Comparison of ENCODE assay signal across 14 cellular contexts in the genomic region with DNA sequence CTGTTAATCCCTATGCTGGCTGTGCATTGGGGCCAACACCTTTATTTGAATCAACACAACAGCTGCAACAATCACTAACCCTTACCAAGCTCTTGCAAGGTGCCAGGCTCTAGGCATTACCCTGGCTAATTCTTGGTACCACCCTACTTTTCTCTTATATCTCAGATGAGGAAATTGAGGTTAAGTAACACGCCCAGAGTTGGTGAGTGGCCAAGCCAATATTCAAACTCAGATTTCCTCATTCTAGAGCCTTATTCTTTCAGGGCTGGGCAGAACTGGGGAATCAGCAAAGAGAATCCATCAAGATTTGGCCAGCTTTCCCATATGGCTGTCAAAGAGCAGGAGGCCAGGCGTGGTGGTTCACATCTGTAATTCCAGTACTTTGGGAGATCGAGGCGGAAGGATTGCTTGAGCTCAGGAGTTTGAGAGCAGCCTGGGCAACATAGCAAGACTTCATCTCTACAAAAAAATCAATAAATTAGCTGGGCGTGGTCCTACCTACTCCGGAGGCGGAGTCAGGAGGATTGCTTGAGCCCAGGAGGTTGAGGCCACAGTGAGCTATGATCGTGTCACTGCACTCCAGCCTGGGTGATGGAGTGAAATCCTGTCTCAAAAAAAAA. TPM values are rescaled to one million over a fixed set of nuclear protein-coding genes. Genes with fewer than 3 reads are reported as not detected.
DNase-seq lines count a peak whose midpoint lies in the region; ATAC-seq and TF ChIP-seq lines count a peak whose summit lies in the region.
"Had no signal": no experiment of that assay in that cellular context is flagged by ENCODE, and none has a peak within 500 bp of the region (broad histone marks: within the 10 kb centered on the region; RNA-seq: fewer than 3 reads in every experiment).

No MANE protein-coding gene starts in this region.

- no peaks in the 10 kb centered on the region for H3K36me3 Mint-ChIP-seq in stimulated activated naive CD8-positive, alpha-beta T cell treated with anti-CD3 and anti-CD28 coated beads, Interleukin-15, Interleukin-2, amounts not matched to agents 100 ng/mL and 50 ng/mL, for 24 hours (ENCODE audit: low read depth)
- H3K36me3 Mint-ChIP-seq in mesothelial cell of epicardium (no peaks in the 10 kb centered on the region), chondrocyte (ENCODE audit: low read depth) (peaks cover 2% of the 10 kb centered on the region)

- H3K27me3 Mint-ChIP-seq in stimulated activated naive CD8-positive, alpha-beta T cell treated with anti-CD3 and anti-CD28 coated beads, Interleukin-15, Interleukin-2, amounts not matched to agents 100 ng/mL and 50 ng/mL, for 24 hours = no peaks in the 10 kb centered on the region
- H3K27me3 Mint-ChIP-seq in mesothelial cell of epicardium (ENCODE audit: low read depth) = no peaks in the 10 kb centered on the region
- no peaks in the 10 kb centered on the region for H3K27me3 Mint-ChIP-seq in chondrocyte (ENCODE audit: low read depth)

- peaks cover 71% of the 10 kb centered on the region for H3K4me1 Mint-ChIP-seq in stimulated activated naive CD8-positive, alpha-beta T cell treated with anti-CD3 and anti-CD28 coated beads, Interleukin-15, Interleukin-2, amounts not matched to agents 100 ng/mL and 50 ng/mL, for 24 hours (ENCODE audit: low read depth)
- H3K4me1 Mint-ChIP-seq in mesothelial cell of epicardium (no peaks in the 10 kb centered on the region), chondrocyte (ENCODE audit: low read depth) (peaks cover 9% of the 10 kb centered on the region)

- TF ChIP-seq CTCF in fibroblast of the aortic adventitia (IDR thresholded peaks at IDR 0.05; ENCODE audit: insufficient read depth, low read length) (no peak), mesothelial cell of epicardium (IDR thresholded peaks at IDR 0.05; ENCODE audit: unreplicated experiment) (no peak), chondrocyte (IDR thresholded peaks at IDR 0.05) (no peak)

- H3K9me3 Mint-ChIP-seq in stimulated activated naive CD8-positive, alpha-beta T cell treated with anti-CD3 and anti-CD28 coated beads, Interleukin-15, Interleukin-2, amounts not matched to agents 100 ng/mL and 50 ng/mL, for 24 hours = peaks cover 5% of the 10 kb centered on the region
- H3K9me3 Mint-ChIP-seq in mesothelial cell of epicardium (no peaks in the 10 kb centered on the region), chondrocyte (ENCODE audit: low read depth) (no peaks in the 10 kb centered on the region)

- DNase-seq in stimulated activated naive CD8-positive, alpha-beta T cell treated with anti-CD3 and anti-CD28 coated beads, Interleukin-15, Interleukin-2, amounts not matched to agents 100 U/mL and 50 U/mL, for 24 hours = no peak
- DNase-seq in SKM-1 treated with dmso at 0.1 percent for 144 hours (lab: John Stamatoyannopoulos, UW; ENCODE audit: unreplicated experiment) (peak; percentile 32), fibroblast of the aortic adventitia (ENCODE audit: low read depth) (peak; percentile 37), mesothelial cell of epicardium (ENCODE audit: low spot score in 2 of 2, unreplicated experiment in 2 of 2) (no peak), NCI-H774 (lab: John Stamatoyannopoulos, UW) (no peak), chondrocyte (ENCODE audit: low spot score) (no peak), DMS79 (lab: John Stamatoyannopoulos, UW) (no peak)
- DNase-seq: COR-L47, HCEC 1CT, SHP77 treated with DMSO at 0.1 percent for 48 hours, uterus had no signal

- no peak overlapping the region for H3K27ac Mint-ChIP-seq in stimulated activated naive CD8-positive, alpha-beta T cell treated with anti-CD3 and anti-CD28 coated beads, Interleukin-15, Interleukin-2, amounts not matched to agents 100 ng/mL and 50 ng/mL, for 24 hours
- H3K27ac Mint-ChIP-seq in mesothelial cell of epicardium = no peak overlapping the region
- no peak overlapping the region for H3K27ac Mint-ChIP-seq in chondrocyte (ENCODE audit: unreplicated experiment)

- no peak for ATAC-seq in stimulated activated naive CD8-positive, alpha-beta T cell treated with anti-CD3 and anti-CD28 coated beads, Interleukin-15, Interleukin-2, amounts not matched to agents 100 U/mL and 50 U/mL, for 24 hours
- ATAC-seq: K562, sciatic nerve had no signal

- H3K4me3 Mint-ChIP-seq in stimulated activated naive CD8-positive, alpha-beta T cell treated with anti-CD3 and anti-CD28 coated beads, Interleukin-15, Interleukin-2, amounts not matched to agents 100 ng/mL and 50 ng/mL, for 24 hours = peak overlapping the region; percentile 15
- H3K4me3 Mint-ChIP-seq in mesothelial cell of epicardium = no peak overlapping the region
- H3K4me3 Mint-ChIP-seq in chondrocyte (ENCODE audit: unreplicated experiment) = no peak overlapping the region

- H3K4me3 ChIP-seq in fibroblast of the aortic adventitia (ENCODE audit: low read depth, low read length) = no peak overlapping the region
- H3K4me3 ChIP-seq: K562, uterus had no signal

RNA-seq across cellular contexts. Expression of a gene that starts 23.7 kb away (rescaled TPM):
- total RNA-seq in fibroblast of the aortic adventitia (ENCODE audit: low replicate concordance) = 0.25 and 2.7 TPM in 2 replicates
- total RNA-seq in mesothelial cell of epicardium = 7.8 to 11.4 TPM (median 9.0 TPM) in 3 replicates
- 5.8 to 9.1 TPM (median 7.4 TPM) in 3 replicates for total RNA-seq in chondrocyte

RNA-seq across cellular contexts. Expression of a gene that starts 24.1 kb away (rescaled TPM):
- total RNA-seq in fibroblast of the aortic adventitia (ENCODE audit: low replicate concordance) (0.09 TPM in 1 of 2 replicates, not detected in the other), mesothelial cell of epicardium (0.89 to 1.3 TPM (median 0.90 TPM) in 3 replicates), chondrocyte (0.15 to 0.44 TPM (median 0.31 TPM) in 3 replicates)

Comparison
In these comparisons a context has a peak if more than half of its experiments do, and no peak if none do; other contexts are left out.
1. DNase-seq: peak in SKM-1 treated with dmso at 0.1 percent for 144 hours (single experiment) and fibroblast of the aortic adventitia (single experiment); none in stimulated activated naive CD8-positive, alpha-beta T cell treated with anti-CD3 and anti-CD28 coated beads, Interleukin-15, Interleukin-2, amounts not matched to agents 100 U/mL and 50 U/mL, for 24 hours (single experiment), mesothelial cell of epicardium (0 of 2), NCI-H774 (single experiment), chondrocyte (single experiment) and DMS79 (single experiment).